Comparison of ENCODE assay signal across 1 cellular context in genomic region chr10:44908936-44909335, GRCh38.
TF ChIP-seq lines count a peak whose summit lies in the region.

No MANE protein-coding gene starts in this region.

TF ChIP-seq in WTC11, 78 proteins besides CTCF, POLR2A, EP300 and RAD21:
- TF ChIP-seq, protein P1, sequence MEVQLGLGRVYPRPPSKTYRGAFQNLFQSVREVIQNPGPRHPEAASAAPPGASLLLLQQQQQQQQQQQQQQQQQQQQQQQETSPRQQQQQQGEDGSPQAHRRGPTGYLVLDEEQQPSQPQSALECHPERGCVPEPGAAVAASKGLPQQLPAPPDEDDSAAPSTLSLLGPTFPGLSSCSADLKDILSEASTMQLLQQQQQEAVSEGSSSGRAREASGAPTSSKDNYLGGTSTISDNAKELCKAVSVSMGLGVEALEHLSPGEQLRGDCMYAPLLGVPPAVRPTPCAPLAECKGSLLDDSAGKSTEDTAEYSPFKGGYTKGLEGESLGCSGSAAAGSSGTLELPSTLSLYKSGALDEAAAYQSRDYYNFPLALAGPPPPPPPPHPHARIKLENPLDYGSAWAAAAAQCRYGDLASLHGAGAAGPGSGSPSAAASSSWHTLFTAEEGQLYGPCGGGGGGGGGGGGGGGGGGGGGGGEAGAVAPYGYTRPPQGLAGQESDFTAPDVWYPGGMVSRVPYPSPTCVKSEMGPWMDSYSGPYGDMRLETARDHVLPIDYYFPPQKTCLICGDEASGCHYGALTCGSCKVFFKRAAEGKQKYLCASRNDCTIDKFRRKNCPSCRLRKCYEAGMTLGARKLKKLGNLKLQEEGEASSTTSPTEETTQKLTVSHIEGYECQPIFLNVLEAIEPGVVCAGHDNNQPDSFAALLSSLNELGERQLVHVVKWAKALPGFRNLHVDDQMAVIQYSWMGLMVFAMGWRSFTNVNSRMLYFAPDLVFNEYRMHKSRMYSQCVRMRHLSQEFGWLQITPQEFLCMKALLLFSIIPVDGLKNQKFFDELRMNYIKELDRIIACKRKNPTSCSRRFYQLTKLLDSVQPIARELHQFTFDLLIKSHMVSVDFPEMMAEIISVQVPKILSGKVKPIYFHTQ (CRISPR knock-in tag; IDR thresholded peaks at IDR 0.05), result no peak
- TF ChIP-seq ZBTB21 (CRISPR knock-in tag; IDR thresholded peaks at IDR 0.05; ENCODE audit: borderline replicate concordance), result no peak
- no peak for TF ChIP-seq GTF2I (CRISPR knock-in tag; conservative IDR thresholded peaks at IDR 0.05)
- TF ChIP-seq ZNF121 (CRISPR knock-in tag; IDR thresholded peaks at IDR 0.05), result no peak
- TF ChIP-seq FOXP1 (CRISPR knock-in tag; IDR thresholded peaks at IDR 0.05; ENCODE audit: borderline replicate concordance), result no peak
- TF ChIP-seq, protein P2, sequence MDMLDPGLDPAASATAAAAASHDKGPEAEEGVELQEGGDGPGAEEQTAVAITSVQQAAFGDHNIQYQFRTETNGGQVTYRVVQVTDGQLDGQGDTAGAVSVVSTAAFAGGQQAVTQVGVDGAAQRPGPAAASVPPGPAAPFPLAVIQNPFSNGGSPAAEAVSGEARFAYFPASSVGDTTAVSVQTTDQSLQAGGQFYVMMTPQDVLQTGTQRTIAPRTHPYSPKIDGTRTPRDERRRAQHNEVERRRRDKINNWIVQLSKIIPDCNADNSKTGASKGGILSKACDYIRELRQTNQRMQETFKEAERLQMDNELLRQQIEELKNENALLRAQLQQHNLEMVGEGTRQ (CRISPR knock-in tag; IDR thresholded peaks at IDR 0.05), result no peak
- no peak for TF ChIP-seq MYBL2 (CRISPR knock-in tag; IDR thresholded peaks at IDR 0.05)
- TF ChIP-seq ZNF671 (CRISPR knock-in tag; IDR thresholded peaks at IDR 0.05), result no peak
- TF ChIP-seq, protein P3, sequence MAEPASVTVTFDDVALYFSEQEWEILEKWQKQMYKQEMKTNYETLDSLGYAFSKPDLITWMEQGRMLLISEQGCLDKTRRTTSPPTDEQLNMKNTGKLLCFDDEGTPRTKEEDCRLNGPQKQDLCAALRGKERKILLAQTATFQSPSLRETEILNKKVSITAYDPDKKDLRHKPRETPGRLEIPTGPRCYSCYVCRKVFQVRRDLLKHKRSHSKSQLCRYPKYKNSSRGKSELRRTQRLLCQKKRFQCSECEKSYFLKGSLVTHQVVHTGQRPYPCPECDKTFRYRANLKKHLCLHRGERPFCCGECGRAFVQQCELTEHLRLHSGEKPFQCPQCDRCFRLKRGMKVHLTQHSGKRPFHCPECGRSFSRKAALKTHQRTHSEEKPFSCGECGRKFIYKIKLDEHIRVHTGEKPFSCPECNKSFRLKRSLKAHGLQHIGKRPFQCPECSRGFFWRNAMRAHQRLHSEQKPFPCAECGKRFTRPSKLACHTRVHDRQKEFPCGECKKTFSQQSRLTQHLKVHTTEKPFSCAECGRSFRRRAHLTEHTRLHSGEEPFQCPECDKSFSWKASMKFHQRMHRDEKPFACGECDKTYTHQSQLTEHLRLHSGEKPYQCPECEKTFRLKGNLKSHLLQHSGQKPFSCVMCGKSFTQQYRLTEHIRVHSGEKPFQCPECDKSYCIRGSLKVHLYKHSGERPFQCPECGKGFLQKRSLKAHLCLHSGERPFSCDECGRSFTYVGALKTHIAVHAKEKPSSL (CRISPR knock-in tag; conservative IDR thresholded peaks at IDR 0.05), result no peak
- TF ChIP-seq, protein P4, sequence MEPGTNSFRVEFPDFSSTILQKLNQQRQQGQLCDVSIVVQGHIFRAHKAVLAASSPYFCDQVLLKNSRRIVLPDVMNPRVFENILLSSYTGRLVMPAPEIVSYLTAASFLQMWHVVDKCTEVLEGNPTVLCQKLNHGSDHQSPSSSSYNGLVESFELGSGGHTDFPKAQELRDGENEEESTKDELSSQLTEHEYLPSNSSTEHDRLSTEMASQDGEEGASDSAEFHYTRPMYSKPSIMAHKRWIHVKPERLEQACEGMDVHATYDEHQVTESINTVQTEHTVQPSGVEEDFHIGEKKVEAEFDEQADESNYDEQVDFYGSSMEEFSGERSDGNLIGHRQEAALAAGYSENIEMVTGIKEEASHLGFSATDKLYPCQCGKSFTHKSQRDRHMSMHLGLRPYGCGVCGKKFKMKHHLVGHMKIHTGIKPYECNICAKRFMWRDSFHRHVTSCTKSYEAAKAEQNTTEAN (CRISPR knock-in tag; IDR thresholded peaks at IDR 0.05), result no peak
- TF ChIP-seq, protein P5, sequence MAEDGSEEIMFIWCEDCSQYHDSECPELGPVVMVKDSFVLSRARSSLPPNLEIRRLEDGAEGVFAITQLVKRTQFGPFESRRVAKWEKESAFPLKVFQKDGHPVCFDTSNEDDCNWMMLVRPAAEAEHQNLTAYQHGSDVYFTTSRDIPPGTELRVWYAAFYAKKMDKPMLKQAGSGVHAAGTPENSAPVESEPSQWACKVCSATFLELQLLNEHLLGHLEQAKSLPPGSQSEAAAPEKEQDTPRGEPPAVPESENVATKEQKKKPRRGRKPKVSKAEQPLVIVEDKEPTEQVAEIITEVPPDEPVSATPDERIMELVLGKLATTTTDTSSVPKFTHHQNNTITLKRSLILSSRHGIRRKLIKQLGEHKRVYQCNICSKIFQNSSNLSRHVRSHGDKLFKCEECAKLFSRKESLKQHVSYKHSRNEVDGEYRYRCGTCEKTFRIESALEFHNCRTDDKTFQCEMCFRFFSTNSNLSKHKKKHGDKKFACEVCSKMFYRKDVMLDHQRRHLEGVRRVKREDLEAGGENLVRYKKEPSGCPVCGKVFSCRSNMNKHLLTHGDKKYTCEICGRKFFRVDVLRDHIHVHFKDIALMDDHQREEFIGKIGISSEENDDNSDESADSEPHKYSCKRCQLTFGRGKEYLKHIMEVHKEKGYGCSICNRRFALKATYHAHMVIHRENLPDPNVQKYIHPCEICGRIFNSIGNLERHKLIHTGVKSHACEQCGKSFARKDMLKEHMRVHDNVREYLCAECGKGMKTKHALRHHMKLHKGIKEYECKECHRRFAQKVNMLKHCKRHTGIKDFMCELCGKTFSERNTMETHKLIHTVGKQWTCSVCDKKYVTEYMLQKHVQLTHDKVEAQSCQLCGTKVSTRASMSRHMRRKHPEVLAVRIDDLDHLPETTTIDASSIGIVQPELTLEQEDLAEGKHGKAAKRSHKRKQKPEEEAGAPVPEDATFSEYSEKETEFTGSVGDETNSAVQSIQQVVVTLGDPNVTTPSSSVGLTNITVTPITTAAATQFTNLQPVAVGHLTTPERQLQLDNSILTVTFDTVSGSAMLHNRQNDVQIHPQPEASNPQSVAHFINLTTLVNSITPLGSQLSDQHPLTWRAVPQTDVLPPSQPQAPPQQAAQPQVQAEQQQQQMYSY (CRISPR knock-in tag; IDR thresholded peaks at IDR 0.05), result no peak
- TF ChIP-seq, protein P6, sequence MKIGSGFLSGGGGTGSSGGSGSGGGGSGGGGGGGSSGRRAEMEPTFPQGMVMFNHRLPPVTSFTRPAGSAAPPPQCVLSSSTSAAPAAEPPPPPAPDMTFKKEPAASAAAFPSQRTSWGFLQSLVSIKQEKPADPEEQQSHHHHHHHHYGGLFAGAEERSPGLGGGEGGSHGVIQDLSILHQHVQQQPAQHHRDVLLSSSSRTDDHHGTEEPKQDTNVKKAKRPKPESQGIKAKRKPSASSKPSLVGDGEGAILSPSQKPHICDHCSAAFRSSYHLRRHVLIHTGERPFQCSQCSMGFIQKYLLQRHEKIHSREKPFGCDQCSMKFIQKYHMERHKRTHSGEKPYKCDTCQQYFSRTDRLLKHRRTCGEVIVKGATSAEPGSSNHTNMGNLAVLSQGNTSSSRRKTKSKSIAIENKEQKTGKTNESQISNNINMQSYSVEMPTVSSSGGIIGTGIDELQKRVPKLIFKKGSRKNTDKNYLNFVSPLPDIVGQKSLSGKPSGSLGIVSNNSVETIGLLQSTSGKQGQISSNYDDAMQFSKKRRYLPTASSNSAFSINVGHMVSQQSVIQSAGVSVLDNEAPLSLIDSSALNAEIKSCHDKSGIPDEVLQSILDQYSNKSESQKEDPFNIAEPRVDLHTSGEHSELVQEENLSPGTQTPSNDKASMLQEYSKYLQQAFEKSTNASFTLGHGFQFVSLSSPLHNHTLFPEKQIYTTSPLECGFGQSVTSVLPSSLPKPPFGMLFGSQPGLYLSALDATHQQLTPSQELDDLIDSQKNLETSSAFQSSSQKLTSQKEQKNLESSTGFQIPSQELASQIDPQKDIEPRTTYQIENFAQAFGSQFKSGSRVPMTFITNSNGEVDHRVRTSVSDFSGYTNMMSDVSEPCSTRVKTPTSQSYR (CRISPR knock-in tag; IDR thresholded peaks at IDR 0.05), result no peak
- TF ChIP-seq, protein P7, sequence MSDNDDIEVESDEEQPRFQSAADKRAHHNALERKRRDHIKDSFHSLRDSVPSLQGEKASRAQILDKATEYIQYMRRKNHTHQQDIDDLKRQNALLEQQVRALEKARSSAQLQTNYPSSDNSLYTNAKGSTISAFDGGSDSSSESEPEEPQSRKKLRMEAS (CRISPR knock-in tag; IDR thresholded peaks at IDR 0.05), result no peak
- TF ChIP-seq ZSCAN18 (CRISPR knock-in tag; IDR thresholded peaks at IDR 0.05), result no peak
- no peak for TF ChIP-seq AFF4 (CRISPR knock-in tag; IDR thresholded peaks at IDR 0.05; ENCODE audit: borderline replicate concordance)
- TF ChIP-seq ATF2 (CRISPR knock-in tag; IDR thresholded peaks at IDR 0.05; ENCODE audit: borderline replicate concordance, low read depth), result no peak
- TF ChIP-seq NFE2L1 (CRISPR knock-in tag; IDR thresholded peaks at IDR 0.05), result no peak
TF ChIP-seq in WTC11: peak in this region for 0.
